In genomic region chr1:230070321-230071208, GRCh38 we compare ENCODE assay signal across 19 cellular contexts. TPM values are rescaled to one million over a fixed set of nuclear protein-coding genes. Genes with fewer than 3 reads are reported as not detected.
DNase-seq lines count a peak whose midpoint lies in the region; TF ChIP-seq lines count a peak whose summit lies in the region.
"Had no signal": no experiment of that assay in that cellular context is flagged by ENCODE, and none has a peak within 500 bp of the region (broad histone marks: within the 10 kb centered on the region; RNA-seq: fewer than 3 reads in every experiment).

No MANE protein-coding gene starts in this region.

- H3K27ac ChIP-seq in BLaER1 treated with 17β-estradiol and CSF1 and Interleukin-3, amounts not matched to agents 10 nM and 100 nM = no peak overlapping the region; a peak in 1 of 22 replicates
- H3K27ac ChIP-seq in trophoblast cell (ENCODE audit: low read depth, low read length) = no peak overlapping the region
- H3K27ac ChIP-seq: GM23248, left lung had no signal

- peaks cover 18% of the 10 kb centered on the region for H3K79me1 ChIP-seq in trophoblast cell (ENCODE audit: low read length)

- H3K27me3 Mint-ChIP-seq in chondrocyte (ENCODE audit: low read depth) = no peaks in the 10 kb centered on the region
- H3K27me3 Mint-ChIP-seq: activated CD8-positive, alpha-beta T cell treated with anti-CD3 and anti-CD28 coated beads for 36 hours had no signal

- H3K4me1 Mint-ChIP-seq in chondrocyte (ENCODE audit: low read depth) = peaks cover 73% of the 10 kb centered on the region

- peak overlapping the region in 2 of 10 experiments; percentile 90 to 91; a peak in 2 of 20 replicates for H3K4me3 ChIP-seq in BLaER1 treated with 17β-estradiol and CSF1 and Interleukin-3, amounts not matched to agents 10 nM and 100 nM
- H3K4me3 ChIP-seq in trophoblast cell (ENCODE audit: low read depth, low read length) = no peak overlapping the region
- H3K4me3 ChIP-seq: thyroid gland had no signal

- no peak overlapping the region for H3K23ac ChIP-seq in trophoblast cell (ENCODE audit: low read length)

- peaks cover 23% of the 10 kb centered on the region for H3K79me2 ChIP-seq in trophoblast cell (ENCODE audit: control insufficient read depth, insufficient read depth, low read length, poor library complexity)

- no CpG with 5 or more reads among the region's 14 CpGs for WGBS in trophoblast cell (ENCODE audit: extremely low coverage, insufficient coverage, insufficient read length)

- peak overlapping the region; percentile 80 to 99 (median 94); a peak in 21 of 22 replicates for H3K4me2 ChIP-seq in BLaER1 treated with 17β-estradiol and CSF1 and Interleukin-3, amounts not matched to agents 10 nM and 100 nM
- no peak overlapping the region for H3K4me2 ChIP-seq in trophoblast cell (ENCODE audit: low read length)

- no peaks in the 10 kb centered on the region for H3K27me3 ChIP-seq in BLaER1 treated with 17β-estradiol and CSF1 and Interleukin-3, amounts not matched to agents 10 nM and 100 nM
- no peaks in the 10 kb centered on the region for H3K27me3 ChIP-seq in trophoblast cell (ENCODE audit: insufficient read depth, low read length)
- H3K27me3 ChIP-seq: left lung, thyroid gland had no signal

- peaks cover 44 to 78% (median 71%) of the 10 kb centered on the region in 10 experiments for H3K4me1 ChIP-seq in BLaER1 treated with 17β-estradiol and CSF1 and Interleukin-3, amounts not matched to agents 10 nM and 100 nM
- H3K4me1 ChIP-seq in trophoblast cell (ENCODE audit: control insufficient read depth in 1 of 2, insufficient read depth in 2 of 2, low read length in 2 of 2) = peaks cover 8 to 10% of the 10 kb centered on the region in 2 experiments

- peak overlapping the region; percentile 38 for H3K14ac ChIP-seq in trophoblast cell (ENCODE audit: low read length)

- H3K36me3 Mint-ChIP-seq in chondrocyte (ENCODE audit: low read depth) = peaks cover 2% of the 10 kb centered on the region
- H3K36me3 Mint-ChIP-seq: stimulated activated effector memory CD8-positive, alpha-beta T cell treated with anti-CD3 and anti-CD28 coated beads, Interleukin-12 subunit alpha, Interleukin-12 subunit beta, amount 100 ng/mL, for 72 hours had no signal

- H3K4me3 Mint-ChIP-seq in chondrocyte (ENCODE audit: unreplicated experiment) = peak overlapping the region; percentile 93

- no peak overlapping the region for H2AFZ ChIP-seq in trophoblast cell (ENCODE audit: insufficient read depth, low read length, poor library complexity)
- H2AFZ ChIP-seq: GM23248 had no signal

- TF ChIP-seq CTCF in chondrocyte (IDR thresholded peaks at IDR 0.05) = no peak

- no peak overlapping the region for H4K91ac ChIP-seq in trophoblast cell (ENCODE audit: low read depth, low read length)

- no peak overlapping the region for H2BK120ac ChIP-seq in trophoblast cell (ENCODE audit: insufficient read depth, low read length, poor library complexity)

- DNase-seq in MV-4-11 (lab: John Stamatoyannopoulos, UW) (peak; percentile 2), chondrocyte (ENCODE audit: low spot score) (no peak), trophoblast cell (no peak), NCI-H1105 treated with DMSO at 0.1 percent for 48 hours (lab: John Stamatoyannopoulos, UW) (no peak), SW480 (ENCODE audit: low spot score) (no peak), globus pallidus (ENCODE audit: low spot score) (no peak)
- no peak for DNase-seq in activated CD4-positive, alpha-beta T cell treated with anti-CD3 and anti-CD28 coated beads, Interleukin-2, amount 50 U/mL, for 48 hours
- DNase-seq: activated CD4-positive, CD25-positive, alpha-beta regulatory T cell; Caco-2; central memory CD4-positive, alpha-beta T cell; GM23248; left lung; NCI-H1436; NCI-H69; OCI-M1 had no signal

- H3K9ac ChIP-seq in BLaER1 treated with 17β-estradiol and CSF1 and Interleukin-3, amounts not matched to agents 10 nM and 100 nM = peak overlapping the region in 5 of 11 experiments; percentile 85 to 95 (median 91); a peak in 7 of 22 replicates
- no peak overlapping the region for H3K9ac ChIP-seq in trophoblast cell (ENCODE audit: low read length)
- H3K9ac ChIP-seq: GM23248 had no signal

- H3K9me3 ChIP-seq in BLaER1 treated with 17β-estradiol and CSF1 and Interleukin-3, amounts not matched to agents 10 nM and 100 nM (replicated peaks in 1 of 11) = no peaks in the 10 kb centered on the region
- peaks cover 1% of the 10 kb centered on the region for H3K9me3 ChIP-seq in trophoblast cell (ENCODE audit: insufficient read depth, low read depth, low read length)
- H3K9me3 ChIP-seq: Caco-2, left lung, thyroid gland had no signal

- H3K9me3 Mint-ChIP-seq in chondrocyte (ENCODE audit: low read depth) = no peaks in the 10 kb centered on the region
- H3K9me3 Mint-ChIP-seq: activated CD8-positive, alpha-beta T cell treated with anti-CD3 and anti-CD28 coated beads for 36 hours; stimulated activated effector memory CD8-positive, alpha-beta T cell treated with anti-CD3 and anti-CD28 coated beads, Interleukin-12 subunit alpha, Interleukin-12 subunit beta, amount 100 ng/mL, for 72 hours had no signal

- H3K18ac ChIP-seq in trophoblast cell (ENCODE audit: low read length) = peak overlapping the region; percentile 75

- H4K8ac ChIP-seq in trophoblast cell (ENCODE audit: low read depth, low read length) = no peak overlapping the region

- no peak overlapping the region for H2BK12ac ChIP-seq in trophoblast cell (ENCODE audit: low read length)

- peaks cover 58 to 84% (median 79%) of the 10 kb centered on the region in 11 experiments; a peak in 20 of 22 replicates for H4K20me1 ChIP-seq in BLaER1 treated with 17β-estradiol and CSF1 and Interleukin-3, amounts not matched to agents 10 nM and 100 nM

- H4K12ac ChIP-seq in trophoblast cell (ENCODE audit: low read depth, low read length) = no peak overlapping the region

- H3K27ac Mint-ChIP-seq in chondrocyte (ENCODE audit: unreplicated experiment) = peak overlapping the region; percentile 88
- H3K27ac Mint-ChIP-seq: activated CD8-positive, alpha-beta T cell treated with anti-CD3 and anti-CD28 coated beads for 36 hours; stimulated activated effector memory CD8-positive, alpha-beta T cell treated with anti-CD3 and anti-CD28 coated beads, Interleukin-12 subunit alpha, Interleukin-12 subunit beta, amount 100 ng/mL, for 72 hours had no signal

- no peak overlapping the region for H2AK5ac ChIP-seq in trophoblast cell (ENCODE audit: low read length)

- peaks cover 0 to 19% (median 0%) of the 10 kb centered on the region in 11 experiments; a peak in 4 of 22 replicates for H3K36me3 ChIP-seq in BLaER1 treated with 17β-estradiol and CSF1 and Interleukin-3, amounts not matched to agents 10 nM and 100 nM
- peaks cover 0 to 2% of the 10 kb centered on the region in 2 experiments for H3K36me3 ChIP-seq in trophoblast cell (ENCODE audit: control insufficient read depth in 1 of 2, insufficient read depth in 2 of 2, low read length in 2 of 2)
- H3K36me3 ChIP-seq: left lung, thyroid gland had no signal

- H3K4ac ChIP-seq in trophoblast cell (ENCODE audit: low read depth, low read length) = peak overlapping the region; percentile 85

- H2BK5ac ChIP-seq in trophoblast cell (ENCODE audit: low read depth, low read length, poor library complexity) = no peak overlapping the region

RNA-seq across cellular contexts. Expression of gene GALNT2, which starts 3.5 kb away (rescaled TPM):
- total RNA-seq in chondrocyte = 210 to 276 TPM (median 223 TPM) in 3 replicates
- 156 and 169 TPM in 2 replicates for polyA plus RNA-seq in trophoblast cell (2013)
